Comparison of ENCODE assay signal across 16 cellular contexts in the genomic region with DNA sequence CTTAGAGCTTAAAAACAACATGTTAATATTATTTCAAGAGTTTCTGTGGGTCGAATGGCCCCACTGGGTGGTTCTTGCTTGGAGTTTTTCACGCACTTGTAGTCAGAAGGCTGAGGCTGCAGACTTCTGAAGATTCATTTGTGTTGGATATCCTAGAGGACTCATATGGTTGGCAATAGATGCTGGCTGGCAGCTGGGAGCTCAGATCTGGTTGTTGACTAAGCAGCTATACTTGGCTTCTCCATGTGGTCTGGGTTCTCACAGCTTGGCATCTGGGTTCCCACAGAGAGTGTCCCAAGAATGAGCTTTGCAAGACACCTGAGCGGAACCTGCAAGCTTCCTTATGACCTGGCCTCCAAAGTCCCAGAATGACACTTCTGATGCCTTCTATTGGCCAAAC.
"Had no signal": no experiment of that assay in that cellular context is flagged by ENCODE, and none has a peak within 500 bp of the region (broad histone marks: within the 10 kb centered on the region; RNA-seq: fewer than 3 reads in every experiment).

No MANE protein-coding gene starts in this region.

- H3K36me3 ChIP-seq: SJSA1 had no signal

- H3K4me3 ChIP-seq: SJSA1, SK-N-MC had no signal

- H3K4me1 ChIP-seq: SJSA1 had no signal

- H3K27ac ChIP-seq: SJSA1, SK-N-MC had no signal

- DNase-seq: KBM-7, NCI-H1092 treated with DMSO at 0.1 percent for 48 hours, NCI-H1436, NCI-H187, NCI-H2029, NCI-H2081 treated with DMSO at 0.1 percent for 48 hours, NCI-H2171, NCI-H345, NCI-H524, NCI-H526 treated with DMSO at 0.1 percent for 48 hours, NCI-H748 treated with DMSO at 0.1 percent for 48 hours, Right ventricle myocardium superior, RPMI8226, SIG-M5 had no signal

- H3K27me3 ChIP-seq: SJSA1 had no signal

- H3K9me3 ChIP-seq: SJSA1 had no signal
